In genomic region chr3:43286115-43286885, GRCh38 we compare ENCODE assay signal across 8 cellular contexts. TPM values are rescaled to one million over a fixed set of nuclear protein-coding genes. Genes with fewer than 3 reads are reported as not detected.
DNase-seq lines count a peak whose midpoint lies in the region; ATAC-seq and TF ChIP-seq lines count a peak whose summit lies in the region.

Gene SNRK (plus strand): TSS chr3:43286540. CDS start chr3:43303204, 16,664 bp downstream.

- no peaks in the 10 kb centered on the region for H3K9me2 ChIP-seq in OCI-LY7 (ENCODE audit: insufficient read depth, low read length)

- ATAC-seq in GM19351 (IDR thresholded peaks at IDR 0.05; ENCODE audit: unreplicated experiment) (peak; percentile 80), HG03558 (IDR thresholded peaks at IDR 0.05; ENCODE audit: extremely low read depth, unreplicated experiment) (peak; percentile 52)

- no TSS peak for BruUV-seq in OCI-LY7 (replicated peaks; lab: Mats Ljungman, UMichigan)

- H3K27ac ChIP-seq in OCI-LY7 (ENCODE audit: low read depth, low read length, poor library complexity, severe bottlenecking), result no peak within 1 kb of the TSS

- H3K9me3 ChIP-seq in OCI-LY7 (ENCODE audit: low read length) (no peaks in the 10 kb centered on the region), mucosa of stomach (ENCODE audit: control insufficient read depth, low read length) (no peaks in the 10 kb centered on the region)

- H3K4me1 ChIP-seq in OCI-LY7 (ENCODE audit: insufficient read depth, low read length, poor library complexity, severe bottlenecking) (peaks cover 33% of the 10 kb centered on the region), mucosa of stomach (ENCODE audit: control insufficient read depth, insufficient read depth, low read length) (peaks cover 30% of the 10 kb centered on the region)

- intact Hi-C loops in OCI-LY7 (cut with micrococcal nuclease; ENCODE audit: unreplicated experiment), result loop anchor here (2.0 kb wide), 1 partner anchor 39 kb away; no protein-coding TSS in a partner anchor

- peak within 1 kb of the TSS; percentile 88 for H3K9ac ChIP-seq in mucosa of stomach (ENCODE audit: low read length)

- H2AFZ ChIP-seq in OCI-LY7 (ENCODE audit: low read length), result peak within 1 kb of the TSS; percentile 53

- peak; percentile 70 for TF ChIP-seq POLR2A in erythroblast (IDR thresholded peaks at IDR 0.05; ENCODE audit: low read length)

- H4K20me1 ChIP-seq in OCI-LY7 (ENCODE audit: insufficient read depth, low read length), result peaks cover 24% of the 10 kb centered on the region

- no peaks in the 10 kb centered on the region for H3K27me3 ChIP-seq in mucosa of stomach (ENCODE audit: control insufficient read depth, insufficient read depth, low read length)

- TF ChIP-seq CTCF in OCI-LY7 (conservative IDR thresholded peaks at IDR 0.05; ENCODE audit: low read length), result peak; percentile 36; the same call in 1 of the 2 replicates

- peaks cover 8% of the 10 kb centered on the region; the same call in 1 of the 2 replicates for H3K36me3 ChIP-seq in OCI-LY7 (ENCODE audit: insufficient read depth, low read length)
- no peaks in the 10 kb centered on the region for H3K36me3 ChIP-seq in mucosa of stomach (ENCODE audit: control insufficient read depth, insufficient read depth, low read length)

- POLR2A ChIA-PET in OCI-LY7 (lab: Charles Lee), result interaction anchor here (0.5 to 1.5 kb wide), 3 partner anchors 10 to 850 kb away, joined by 3 to 7 read pairs (median 3); no protein-coding TSS in a partner anchor

- peak within 1 kb of the TSS; percentile 73 for H3K4me3 ChIP-seq in OCI-LY7 (ENCODE audit: low read depth, low read length, poor library complexity, severe bottlenecking)
- H3K4me3 ChIP-seq in mucosa of stomach (ENCODE audit: low read length), result peak within 1 kb of the TSS; percentile 48

- peaks cover 24% of the 10 kb centered on the region for H3K79me2 ChIP-seq in OCI-LY7 (ENCODE audit: insufficient read depth, low read depth, low read length)

- peak; percentile 44 for DNase-seq in CMK (ENCODE audit: low read depth)
- peak; percentile 85 for DNase-seq in OCI-LY7 (ENCODE audit: low spot score)
- peak; percentile 91 for DNase-seq in activated T-cell treated with anti-CD3 and anti-CD28 coated beads for 48 hours (ENCODE audit: low read depth)
- DNase-seq in erythroblast (lab: John Stamatoyannopoulos, UW), result peak; percentile 88 to 94
- DNase-seq in stimulated activated CD8-positive, alpha-beta memory T cell treated with anti-CD3 and anti-CD28 coated beads, Interleukin-7, amount 100 ng/mL, for 1 hour (ENCODE audit: low read depth in 2 of 2), result peak; percentile 94

- H3K4me2 ChIP-seq in OCI-LY7 (ENCODE audit: low read length), result peak within 1 kb of the TSS; percentile 89

- CTCF ChIA-PET in OCI-LY7 (lab: Charles Lee; ENCODE audit: unreplicated experiment), result no interaction called here

RNA-seq across cellular contexts. Expression of gene SNRK, which starts in this region (rescaled TPM):
- 13.2 and 15.5 TPM in 2 replicates for total RNA-seq in OCI-LY7 (2014; rRNA removed; shearing (Covaris generic))
- 15.5 and 16.3 TPM in 2 replicates for total RNA-seq in OCI-LY7 (2022)

Comparison
In these comparisons a context has a peak if more than half of its experiments do, and no peak if none do; other contexts are left out.
1. DNase-seq: peak in every context shown above with its lines; median percentile 94 in stimulated activated CD8-positive, alpha-beta memory T cell treated with anti-CD3 and anti-CD28 coated beads, Interleukin-7, amount 100 ng/mL, for 1 hour; 91 in activated T-cell treated with anti-CD3 and anti-CD28 coated beads for 48 hours; 91 in erythroblast; 85 in OCI-LY7; 44 in CMK.